ENCODE assay signal across 2 cellular contexts in the genomic region with DNA sequence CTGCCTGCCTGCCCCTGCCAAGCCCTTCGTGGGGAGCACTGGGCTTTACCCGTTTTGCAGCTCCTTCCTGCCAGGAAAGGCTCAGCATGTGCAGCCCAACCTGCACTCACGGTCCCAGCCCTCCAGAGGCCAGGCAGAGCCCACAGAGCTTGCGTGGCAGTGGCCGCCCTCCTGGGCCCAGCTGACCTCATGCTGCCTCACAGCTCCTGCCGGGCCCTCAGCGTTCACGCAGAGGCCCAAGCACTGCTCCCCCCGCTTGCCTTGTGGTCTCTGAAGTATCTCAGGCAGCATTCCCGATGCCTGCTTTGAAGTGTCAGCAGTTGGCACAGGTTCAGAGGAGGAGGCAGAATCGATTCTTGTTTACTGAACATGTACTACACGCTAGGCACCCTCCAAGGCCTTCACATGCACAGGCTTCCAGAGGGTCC.
TF ChIP-seq lines count a peak whose summit lies in the region.

No MANE protein-coding gene starts in this region.

TF ChIP-seq in IMR-90, 13 proteins besides CTCF, POLR2A, EP300 and RAD21:
- TF ChIP-seq SMC3 (IDR thresholded peaks at IDR 0.05; ENCODE audit: low read depth, low read length) (peak; percentile 51), MAZ (IDR thresholded peaks at IDR 0.05; ENCODE audit: borderline replicate concordance, low read depth, low read length) (peak; percentile 81), BHLHE40 (IDR thresholded peaks at IDR 0.05; ENCODE audit: low read depth, low read length) (peak; percentile 84), MAFK (IDR thresholded peaks at IDR 0.05; ENCODE audit: low read depth, low read length) (peak; percentile 67), RFX5 (IDR thresholded peaks at IDR 0.05; ENCODE audit: low read depth, low read length) (0 out of 2 replicates have a peak, but pooled peaks have one; percentile 28), CEBPB (IDR thresholded peaks at IDR 0.05; ENCODE audit: low read depth, low read length) (no peak), MXI1 (IDR thresholded peaks at IDR 0.05; ENCODE audit: borderline replicate concordance, low read depth, low read length) (peak; percentile 91), USF2 (IDR thresholded peaks at IDR 0.05; ENCODE audit: low read depth, low read length) (peak; percentile 67), ELK1 (IDR thresholded peaks at IDR 0.05; ENCODE audit: borderline replicate concordance, low read depth, low read length) (no peak)

TF ChIP-seq in HepG2, 621 proteins besides CTCF, POLR2A, EP300 and RAD21:
- TF ChIP-seq SMC3 (IDR thresholded peaks at IDR 0.05; ENCODE audit: low read length) (no peak), RBM22 (optimal IDR thresholded peaks at IDR 0.05; ENCODE audit: low read length) (peak; percentile 99), KLF15 (CRISPR knock-in tag; IDR thresholded peaks at IDR 0.05; ENCODE audit: borderline replicate concordance) (no peak), PREB (CRISPR knock-in tag; IDR thresholded peaks at IDR 0.05) (no peak), TCF7 (IDR thresholded peaks at IDR 0.05; ENCODE audit: low read depth) (0 out of 2 replicates have a peak, but pooled peaks have one; percentile 12), AGO2 (optimal IDR thresholded peaks at IDR 0.05; ENCODE audit: low read depth, low read length) (peak; percentile 82), AGO1 (IDR thresholded peaks at IDR 0.05; ENCODE audit: low read depth, low read length, poor library complexity, severe bottlenecking) (peak; percentile 27), ZNF672 (CRISPR knock-in tag; IDR thresholded peaks at IDR 0.05) (no peak)
